In genomic region chr5:88203977-88204735, GRCh38 we compare ENCODE assay signal across 9 cellular contexts.
DNase-seq lines count a peak whose midpoint lies in the region; ATAC-seq and TF ChIP-seq lines count a peak whose summit lies in the region.
"Had no signal": no experiment of that assay in that cellular context is flagged by ENCODE, and none has a peak within 500 bp of the region (broad histone marks: within the 10 kb centered on the region; RNA-seq: fewer than 3 reads in every experiment).

No MANE protein-coding gene starts in this region.

- peaks cover 10% of the 10 kb centered on the region for H3K36me3 Mint-ChIP-seq in effector memory CD8-positive, alpha-beta T cell (ENCODE audit: insufficient read depth)

- H3K9ac ChIP-seq in MM.1S (ENCODE audit: low read length): no peak overlapping the region

- H3K79me2 ChIP-seq in MM.1S (ENCODE audit: low read length): no peaks in the 10 kb centered on the region

- H3K4me1 ChIP-seq in MM.1S (ENCODE audit: low read length): no peaks in the 10 kb centered on the region
- H3K4me1 ChIP-seq: gastroesophageal sphincter had no signal

- no peaks in the 10 kb centered on the region for H3K27me3 ChIP-seq in MM.1S (replicated peaks; ENCODE audit: insufficient read depth, low read length)
- H3K27me3 ChIP-seq: gastroesophageal sphincter had no signal

- H3F3A ChIP-seq in MM.1S (ENCODE audit: insufficient read depth, low read length): no peaks in the 10 kb centered on the region

- no peaks in the 10 kb centered on the region; the same call in 1 of the 2 replicates for H3K36me3 ChIP-seq in MM.1S (replicated peaks; ENCODE audit: insufficient read depth, low read length)

- H3K9me2 ChIP-seq in MM.1S (replicated peaks; ENCODE audit: insufficient read depth, low read length): no peaks in the 10 kb centered on the region

- no peak overlapping the region for H3K4me3 ChIP-seq in MM.1S (ENCODE audit: low read length)
- H3K4me3 ChIP-seq: gastroesophageal sphincter had no signal

- H3K27me3 Mint-ChIP-seq in effector memory CD8-positive, alpha-beta T cell: no peaks in the 10 kb centered on the region

- no peak overlapping the region for H2AFZ ChIP-seq in MM.1S (ENCODE audit: low read length)

- no peaks in the 10 kb centered on the region for H3K9me3 ChIP-seq in MM.1S (replicated peaks; ENCODE audit: insufficient read depth, low read length)
- H3K9me3 ChIP-seq: gastroesophageal sphincter had no signal

- H3K27ac Mint-ChIP-seq in effector memory CD8-positive, alpha-beta T cell: peak overlapping the region; percentile 87 to 89

- H3K27ac ChIP-seq in MM.1S (ENCODE audit: low read length): no peak overlapping the region
- H3K27ac ChIP-seq: gastroesophageal sphincter had no signal

- ATAC-seq in activated CD4-positive, CD25-positive, alpha-beta regulatory T cell treated with anti-CD3 and anti-CD28 coated beads, Interleukin-2, amount 50 U/mL, for 24 hours: peak; percentile 89 to 94
- peak; percentile 96 for ATAC-seq in effector memory CD8-positive, alpha-beta T cell (replicated peaks)
- ATAC-seq: gastroesophageal sphincter had no signal

- no peaks in the 10 kb centered on the region for H4K20me1 ChIP-seq in MM.1S (ENCODE audit: insufficient read depth, low read length)

- DNase-seq in activated CD4-positive, CD25-positive, alpha-beta regulatory T cell treated with anti-CD3 and anti-CD28 coated beads, Interleukin-2, amount 50 U/mL, for 72 hours: no peak
- peak; percentile 28 for DNase-seq in T-helper 22 cell (ENCODE audit: low read depth)
- DNase-seq in effector memory CD8-positive, alpha-beta T cell: peak; percentile 53 to 54 (median 53)
- DNase-seq in stimulated activated CD8-positive, alpha-beta memory T cell treated with anti-CD3 and anti-CD28 coated beads, Interleukin-7, amount 100 ng/mL, for 24 hours (ENCODE audit: low read depth): peak; percentile 16
- no peak for DNase-seq in MM.1S
- no peak for DNase-seq in NCI-H2171 treated with DMSO at 0.1 percent for 48 hours (lab: John Stamatoyannopoulos, UW)
- no peak for DNase-seq in NCI-H446 (lab: John Stamatoyannopoulos, UW)

- H3K4me2 ChIP-seq in MM.1S (ENCODE audit: low read depth, low read length): no peak overlapping the region

- peaks cover 7 to 15% of the 10 kb centered on the region in 2 donors for H3K4me1 Mint-ChIP-seq in effector memory CD8-positive, alpha-beta T cell (ENCODE audit: low read depth in 2 of 2)

- peak overlapping the region; percentile 55 to 65 for H3K4me3 Mint-ChIP-seq in effector memory CD8-positive, alpha-beta T cell

- no peak for TF ChIP-seq CTCF in MM.1S (IDR thresholded peaks at IDR 0.05; ENCODE audit: low read length)

- no peaks in the 10 kb centered on the region for H3K9me3 Mint-ChIP-seq in effector memory CD8-positive, alpha-beta T cell

Comparison
In these comparisons a context has a peak if more than half of its experiments do, and no peak if none do; other contexts are left out.
1. DNase-seq: peak in T-helper 22 cell (single experiment), effector memory CD8-positive, alpha-beta T cell (3 of 3) and stimulated activated CD8-positive, alpha-beta memory T cell treated with anti-CD3 and anti-CD28 coated beads, Interleukin-7, amount 100 ng/mL, for 24 hours (single experiment); none in activated CD4-positive, CD25-positive, alpha-beta regulatory T cell treated with anti-CD3 and anti-CD28 coated beads, Interleukin-2, amount 50 U/mL, for 72 hours (single experiment), MM.1S (single experiment), NCI-H2171 treated with DMSO at 0.1 percent for 48 hours (single experiment) and NCI-H446 (0 of 2).